19 cellular contexts compared by ENCODE assay signal in genomic region chr10:88194961-88195367, GRCh38.
A peak's percentile ranks its signal among the peaks of the same experiment; 100 is the strongest.
DNase-seq lines count a peak whose midpoint lies in the region; ATAC-seq and TF ChIP-seq lines count a peak whose summit lies in the region.
"Had no signal": no experiment of that assay in that cellular context is flagged by ENCODE, and none has a peak within 500 bp of the region (broad histone marks: within the 10 kb centered on the region; RNA-seq: fewer than 3 reads in every experiment).

No MANE protein-coding gene starts in this region.

- H2AK9ac ChIP-seq in IMR-90 (replicated peaks; ENCODE audit: low read depth, low read length, poor library complexity): no peak overlapping the region

- POLR2A ChIA-PET in CD4-positive, alpha-beta memory T cell (lab: Charles Lee; ENCODE audit: partially characterized antibody): interaction anchor here (0.7 to 4.1 kb wide), 7 partner anchors 27 to 332 kb away, joined by 3 to 29 read pairs (median 3); partner anchors contain the start of genes KLLN and PTEN
- POLR2A ChIA-PET in IMR-90 (lab: Charles Lee; ENCODE audit: unreplicated experiment): no interaction called here
- POLR2A ChIA-PET in naive thymus-derived CD4-positive, alpha-beta T cell (lab: Charles Lee): interaction anchor here (1.1 to 1.9 kb wide), 2 partner anchors 103 to 333 kb away, joined by 3 to 12 read pairs; partner anchors contain the start of genes KLLN and PTEN
- POLR2A ChIA-PET in activated CD4-positive, alpha-beta T cell treated with anti-CD3 and anti-CD28 coated beads for 36 hours (lab: Charles Lee): no interaction called here

- H4K5ac ChIP-seq in IMR-90 (ENCODE audit: low read depth, low read length): no peak overlapping the region

- no peak for TF ChIP-seq RAD21 in IMR-90 (IDR thresholded peaks at IDR 0.05; ENCODE audit: low read length)

- no peak overlapping the region for H3K9ac ChIP-seq in IMR-90 (ENCODE audit: low read depth, low read length)
- no peak overlapping the region for H3K9ac ChIP-seq in adipocyte (ENCODE audit: low read length)

- no peak for TF ChIP-seq CTCF in IMR-90 (conservative IDR thresholded peaks at IDR 0.05; ENCODE audit: low read depth, low read length)

- H3K4me2 ChIP-seq in IMR-90 (ENCODE audit: low read depth, low read length): no peak overlapping the region
- H3K4me2 ChIP-seq: A549 had no signal

- peaks cover 32 to 54% (median 43%) of the 10 kb centered on the region in 4 donors for H3K4me1 Mint-ChIP-seq in CD4-positive, alpha-beta memory T cell
- H3K4me1 Mint-ChIP-seq in naive thymus-derived CD4-positive, alpha-beta T cell: peaks cover 21 to 70% (median 52%) of the 10 kb centered on the region in 7 donors
- peaks cover 38% of the 10 kb centered on the region for H3K4me1 Mint-ChIP-seq in activated CD4-positive, alpha-beta T cell treated with anti-CD3 and anti-CD28 coated beads for 36 hours

- no peak overlapping the region for H2AK5ac ChIP-seq in IMR-90 (ENCODE audit: low read depth, low read length)

- dilution Hi-C loops in IMR-90 (cut with HindIII; ENCODE audit: low sequenced_read_pairs, unreplicated experiment): no loop called here

- H3K9me1 ChIP-seq in IMR-90 (ENCODE audit: insufficient read depth, low read length): no peaks in the 10 kb centered on the region

- H3K9me3 Mint-ChIP-seq in CD4-positive, alpha-beta memory T cell: peaks cover 0 to 3% (median 0%) of the 10 kb centered on the region in 8 donors
- peaks cover 0 to 10% (median 0%) of the 10 kb centered on the region in 11 donors for H3K9me3 Mint-ChIP-seq in naive thymus-derived CD4-positive, alpha-beta T cell
- peaks cover 6% of the 10 kb centered on the region for H3K9me3 Mint-ChIP-seq in activated CD4-positive, alpha-beta T cell treated with anti-CD3 and anti-CD28 coated beads for 36 hours (ENCODE audit: low read depth)

- in situ Hi-C loops in IMR-90 (cut with MboI; ENCODE audit: low sequenced_read_pairs): no loop called here

- no peaks in the 10 kb centered on the region for H3K9me3 ChIP-seq in CD4-positive, alpha-beta memory T cell (ENCODE audit: control insufficient read depth in 1 of 2, low read length in 2 of 2)
- H3K9me3 ChIP-seq in IMR-90 (ENCODE audit: control insufficient read depth, insufficient read depth, low read length) (no peaks in the 10 kb centered on the region), adipocyte (ENCODE audit: control insufficient read depth, low read length) (no peaks in the 10 kb centered on the region), MG63 (no peaks in the 10 kb centered on the region)
- no peaks in the 10 kb centered on the region for H3K9me3 ChIP-seq in naive thymus-derived CD4-positive, alpha-beta T cell (ENCODE audit: control insufficient read depth in 2 of 3, low read length in 3 of 3)
- H3K9me3 ChIP-seq: A549, SJCRH30 had no signal

- WGBS in IMR-90 (ENCODE audit: extremely low coverage in 2 of 2, insufficient read length in 1 of 2), 2 experiments: no CpG with 5 or more reads among the region's 2 CpGs

- H3K27ac ChIP-seq in CD4-positive, alpha-beta memory T cell (ENCODE audit: low read depth, low read length): peak overlapping the region; percentile 8
- no peak overlapping the region for H3K27ac ChIP-seq in IMR-90 (ENCODE audit: insufficient read depth, low read length)
- H3K27ac ChIP-seq in naive thymus-derived CD4-positive, alpha-beta T cell (ENCODE audit: low read depth, low read length): no peak overlapping the region
- H3K27ac ChIP-seq: A549, SJCRH30 had no signal

- H3K79me1 ChIP-seq in IMR-90 (ENCODE audit: low read depth in 1 of 2, low read length in 2 of 2): no peaks in the 10 kb centered on the region

- H2BK5ac ChIP-seq in IMR-90 (ENCODE audit: low read depth, low read length, poor library complexity, severe bottlenecking): no peak overlapping the region

- no peak for TF ChIP-seq POLR2A in IMR-90 (IDR thresholded peaks at IDR 0.05; ENCODE audit: low read depth, low read length)

- no peak overlapping the region for H3K23ac ChIP-seq in IMR-90 (ENCODE audit: low read depth, low read length)

- no peaks in the 10 kb centered on the region for H4K20me1 ChIP-seq in IMR-90 (ENCODE audit: insufficient read depth, low read length)

- peaks cover 40% of the 10 kb centered on the region for H3K4me1 ChIP-seq in CD4-positive, alpha-beta memory T cell (ENCODE audit: insufficient read depth, low read length)
- H3K4me1 ChIP-seq in IMR-90 (ENCODE audit: control insufficient read depth, insufficient read depth, low read length) (peaks cover 2% of the 10 kb centered on the region; the same call in 1 of the 2 replicates), adipocyte (ENCODE audit: control insufficient read depth, insufficient read depth, low read length) (no peaks in the 10 kb centered on the region)
- peaks cover 32% of the 10 kb centered on the region in 2 donors for H3K4me1 ChIP-seq in naive thymus-derived CD4-positive, alpha-beta T cell (ENCODE audit: control insufficient read depth in 2 of 2, insufficient read depth in 2 of 2, low read length in 2 of 2)
- H3K4me1 ChIP-seq: A549, SJCRH30 had no signal

- peak overlapping the region in 2 of 8 donors; percentile 12 to 45 for H3K4me3 Mint-ChIP-seq in CD4-positive, alpha-beta memory T cell
- peak overlapping the region in 3 of 10 donors; percentile 28 to 79 (median 74) for H3K4me3 Mint-ChIP-seq in naive thymus-derived CD4-positive, alpha-beta T cell
- no peak overlapping the region for H3K4me3 Mint-ChIP-seq in activated CD4-positive, alpha-beta T cell treated with anti-CD3 and anti-CD28 coated beads for 36 hours
- H3K4me3 Mint-ChIP-seq: CD14-positive monocyte had no signal

- H3K14ac ChIP-seq in IMR-90 (replicated peaks; ENCODE audit: low read depth, low read length): no peak overlapping the region

- no peak overlapping the region for H2BK120ac ChIP-seq in IMR-90 (ENCODE audit: low read depth, low read length)

- no peak overlapping the region for H2BK15ac ChIP-seq in IMR-90 (ENCODE audit: low read depth, low read length)

- H3K27me3 ChIP-seq in CD4-positive, alpha-beta memory T cell (ENCODE audit: insufficient read depth, low read length): no peaks in the 10 kb centered on the region
- H3K27me3 ChIP-seq in IMR-90 (ENCODE audit: control insufficient read depth, insufficient read depth, low read length) (no peaks in the 10 kb centered on the region), adipocyte (replicated peaks; ENCODE audit: control insufficient read depth, insufficient read depth, low read length) (no peaks in the 10 kb centered on the region), MG63 (no peaks in the 10 kb centered on the region)
- H3K27me3 ChIP-seq in naive thymus-derived CD4-positive, alpha-beta T cell (ENCODE audit: control insufficient read depth in 2 of 2, insufficient read depth in 2 of 2, low read length in 2 of 2): no peaks in the 10 kb centered on the region
- H3K27me3 ChIP-seq: SJCRH30 had no signal

- H2BK20ac ChIP-seq in IMR-90 (ENCODE audit: low read depth, low read length): no peak overlapping the region

- no TSS peak for BruUV-seq in IMR-90 (replicated peaks; lab: Mats Ljungman, UMichigan)

- no peak for DNase-seq in CD4-positive, alpha-beta memory T cell
- DNase-seq in IMR-90: peak; percentile 41
- DNase-seq in adipocyte (ENCODE audit: low read depth): peak; percentile 26
- no peak for DNase-seq in naive thymus-derived CD4-positive, alpha-beta T cell
- DNase-seq in activated CD4-positive, alpha-beta T cell treated with anti-CD3 and anti-CD28 coated beads for 36 hours: no peak
- DNase-seq in MG63: no peak
- DNase-seq: HCEC 1CT, KBM-7, NCI-H1048, NCI-H1436 treated with DMSO at 0.1 percent for 48 hours, NCI-H2171 treated with DMSO at 0.1 percent for 48 hours, NCI-H510A, NCI-H82, PC-3, SJCRH30 had no signal

- peak overlapping the region; percentile 76 to 95 (median 89) for H3K27ac Mint-ChIP-seq in CD4-positive, alpha-beta memory T cell
- peak overlapping the region; percentile 5 to 94 (median 89) for H3K27ac Mint-ChIP-seq in naive thymus-derived CD4-positive, alpha-beta T cell
- no peak overlapping the region for H3K27ac Mint-ChIP-seq in activated CD4-positive, alpha-beta T cell treated with anti-CD3 and anti-CD28 coated beads for 36 hours
- H3K27ac Mint-ChIP-seq: CD14-positive monocyte had no signal

- CTCF ChIA-PET in CD4-positive, alpha-beta memory T cell (lab: Charles Lee; ENCODE audit: partially characterized antibody): interaction anchor here (1.0 to 3.0 kb wide), 6 partner anchors 15 to 196 kb away, joined by 3 to 14 read pairs (median 4); no protein-coding TSS in a partner anchor
- CTCF ChIA-PET in IMR-90 (lab: Yijun Ruan, JAX): no interaction called here
- CTCF ChIA-PET in naive thymus-derived CD4-positive, alpha-beta T cell (lab: Charles Lee): interaction anchor here (0.6 to 1.3 kb wide), 2 partner anchors 152 to 193 kb away, joined by 3 read pairs; no protein-coding TSS in a partner anchor
- CTCF ChIA-PET in activated CD4-positive, alpha-beta T cell treated with anti-CD3 and anti-CD28 coated beads for 36 hours (lab: Charles Lee): interaction anchor here (0.9 kb wide), 1 partner anchor 60 kb away, joined by 3 read pairs; no protein-coding TSS in a partner anchor

- no peaks in the 10 kb centered on the region for H3K36me3 ChIP-seq in CD4-positive, alpha-beta memory T cell (ENCODE audit: insufficient read depth, low read length)
- H3K36me3 ChIP-seq in IMR-90 (ENCODE audit: control insufficient read depth, insufficient read depth, low read length) (no peaks in the 10 kb centered on the region), adipocyte (ENCODE audit: control insufficient read depth, insufficient read depth, low read length, severe bottlenecking) (no peaks in the 10 kb centered on the region), MG63 (no peaks in the 10 kb centered on the region)
- H3K36me3 ChIP-seq in naive thymus-derived CD4-positive, alpha-beta T cell (ENCODE audit: control insufficient read depth in 2 of 3, insufficient read depth in 3 of 3, low read length in 3 of 3): no peaks in the 10 kb centered on the region
- H3K36me3 ChIP-seq: SJCRH30 had no signal

- H3K27me3 Mint-ChIP-seq in CD4-positive, alpha-beta memory T cell: no peaks in the 10 kb centered on the region
- H3K27me3 Mint-ChIP-seq in naive thymus-derived CD4-positive, alpha-beta T cell: peaks cover 0 to 2% (median 0%) of the 10 kb centered on the region in 5 donors
- no peaks in the 10 kb centered on the region for H3K27me3 Mint-ChIP-seq in activated CD4-positive, alpha-beta T cell treated with anti-CD3 and anti-CD28 coated beads for 36 hours

- no peak overlapping the region for H3K56ac ChIP-seq in IMR-90 (ENCODE audit: extremely low read depth, insufficient read depth, low read length)

- intact Hi-C loops in CD4-positive, alpha-beta memory T cell (cut with micrococcal nuclease): loop anchor here (1.0 to 10.0 kb wide), 4 partner anchors 77 to 800 kb away; partner anchors contain the start of genes FAS, KLLN and PTEN
- intact Hi-C loops in IMR-90 (cut with micrococcal nuclease): no loop called here
- intact Hi-C loops in naive thymus-derived CD4-positive, alpha-beta T cell (cut with micrococcal nuclease): loop anchor here (1.0 to 5.0 kb wide), 8 partner anchors 42 to 333 kb away; partner anchors contain the start of genes KLLN (in 1 of the 2) and PTEN (in 1 of the 2)
- intact Hi-C loops in activated CD4-positive, alpha-beta T cell treated with anti-CD3 and anti-CD28 coated beads for 36 hours (cut with DNase I, micrococcal nuclease): loop anchor here (1.0 to 5.0 kb wide), 5 partner anchors 43 to 104 kb away; no protein-coding TSS in a partner anchor

- H3K4ac ChIP-seq in IMR-90 (ENCODE audit: low read depth, low read length): no peak overlapping the region

- H3K36me3 Mint-ChIP-seq in CD4-positive, alpha-beta memory T cell: no peaks in the 10 kb centered on the region
- H3K36me3 Mint-ChIP-seq in naive thymus-derived CD4-positive, alpha-beta T cell: peaks cover 0 to 8% (median 0%) of the 10 kb centered on the region in 5 donors
- H3K36me3 Mint-ChIP-seq in activated CD4-positive, alpha-beta T cell treated with anti-CD3 and anti-CD28 coated beads for 36 hours (ENCODE audit: low read depth): no peaks in the 10 kb centered on the region
- H3K36me3 Mint-ChIP-seq: CD14-positive monocyte had no signal

- H4K8ac ChIP-seq in IMR-90 (ENCODE audit: low read depth in 2 of 2, low read length in 2 of 2): no peak overlapping the region

- no peak overlapping the region for H3K4me3 ChIP-seq in CD4-positive, alpha-beta memory T cell (ENCODE audit: low read length in 2 of 2)
- H3K4me3 ChIP-seq in IMR-90 (ENCODE audit: insufficient read depth, low read depth, low read length): no peak overlapping the region
- no peak overlapping the region for H3K4me3 ChIP-seq in adipocyte (ENCODE audit: low read length)
- H3K4me3 ChIP-seq in naive thymus-derived CD4-positive, alpha-beta T cell (ENCODE audit: low read length): no peak overlapping the region
- H3K4me3 ChIP-seq in MG63: no peak overlapping the region
- H3K4me3 ChIP-seq: A549, SJCRH30 had no signal

- no peak overlapping the region for H3K18ac ChIP-seq in IMR-90 (ENCODE audit: low read depth, low read length)

- ATAC-seq in IMR-90 (ENCODE audit: low read depth) (no peak), HG02642 (IDR thresholded peaks at IDR 0.05; ENCODE audit: poor library complexity, unreplicated experiment) (no peak), HG03571 (IDR thresholded peaks at IDR 0.05; ENCODE audit: unreplicated experiment) (no peak)
- no peak for ATAC-seq in naive thymus-derived CD4-positive, alpha-beta T cell
- no peak for ATAC-seq in activated CD4-positive, alpha-beta T cell treated with anti-CD3 and anti-CD28 coated beads for 36 hours
- ATAC-seq: A549, PC-3 had no signal

- H2AFZ ChIP-seq in IMR-90 (replicated peaks; ENCODE audit: low read length, poor library complexity): no peak overlapping the region

- no peak overlapping the region for H4K91ac ChIP-seq in IMR-90 (ENCODE audit: insufficient read depth, low read depth, low read length)

Comparison
In these comparisons a context has a peak if more than half of its experiments do, and no peak if none do; other contexts are left out.
1. DNase-seq: peak in IMR-90 (single experiment) and adipocyte (single experiment); none in CD4-positive, alpha-beta memory T cell (0 of 5), naive thymus-derived CD4-positive, alpha-beta T cell (0 of 9), activated CD4-positive, alpha-beta T cell treated with anti-CD3 and anti-CD28 coated beads for 36 hours (single experiment) and MG63 (single experiment).
2. POLR2A ChIA-PET loops: an anchor here in CD4-positive, alpha-beta memory T cell (0.7 to 4.1 kb wide) and naive thymus-derived CD4-positive, alpha-beta T cell (1.1 to 1.9 kb wide); none called in IMR-90 and activated CD4-positive, alpha-beta T cell treated with anti-CD3 and anti-CD28 coated beads for 36 hours.